Comparison of ENCODE assay signal across 24 cellular contexts in the genomic region with DNA sequence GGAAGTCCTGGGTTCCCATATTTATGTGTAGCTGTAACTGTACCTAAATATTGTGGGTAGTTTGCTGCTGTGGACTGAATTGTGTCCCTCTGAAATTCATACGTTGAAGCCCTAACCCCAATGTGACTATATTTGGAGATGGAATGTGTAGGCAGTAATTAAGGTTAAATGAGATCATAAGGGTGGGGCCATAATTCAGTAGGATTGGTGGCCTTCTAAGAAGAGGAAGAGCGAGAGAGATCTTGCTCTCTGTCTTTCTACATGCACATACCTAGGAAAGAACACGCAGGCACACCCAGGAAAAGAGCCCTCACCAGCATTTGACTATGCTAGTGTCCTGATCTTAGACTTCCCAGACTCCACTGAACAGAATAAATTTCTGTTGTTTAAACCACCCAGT.
"Had no signal": no experiment of that assay in that cellular context is flagged by ENCODE, and none has a peak within 500 bp of the region (broad histone marks: within the 10 kb centered on the region; RNA-seq: fewer than 3 reads in every experiment).

No MANE protein-coding gene starts in this region.

- DNase-seq: colonic mucosa; cortex of kidney; dermis blood vessel endothelial cell; dorsolateral prefrontal cortex; effector CD4-positive, alpha-beta T cell; effector CD8-positive, alpha-beta T cell; effector memory CD4-positive, alpha-beta T cell; effector memory CD8-positive, alpha-beta T cell; endodermal cell; erythroblast; esophagus squamous epithelium; foreskin fibroblast; foreskin melanocyte; gastrocnemius medialis; glutamatergic neuron; head of caudate nucleus; heart left ventricle; heart right ventricle had no signal

- H3K4me3 ChIP-seq: colonic mucosa, coronary artery, dorsolateral prefrontal cortex, esophagus muscularis mucosa, esophagus squamous epithelium, gastrocnemius medialis, gastroesophageal sphincter, heart left ventricle, heart right ventricle had no signal

- H3K4me1 Mint-ChIP-seq: endodermal cell had no signal

- H3K27me3 Mint-ChIP-seq: dendritic cell treated with granulocyte-macrophage colony-stimulating factor and Interleukin-4, amounts not matched to agents 40 ng/mL and 50 ng/mL, for 4 days had no signal

- ATAC-seq: effector memory CD8-positive, alpha-beta T cell; foreskin keratinocyte; gastrocnemius medialis; gastroesophageal sphincter; heart left ventricle; heart right ventricle had no signal

- H3K4me1 ChIP-seq: colonic mucosa, esophagus muscularis mucosa, gastrocnemius medialis, gastroesophageal sphincter, heart left ventricle, heart right ventricle had no signal

- H3K27ac Mint-ChIP-seq: dendritic cell treated with granulocyte-macrophage colony-stimulating factor and Interleukin-4, amounts not matched to agents 40 ng/mL and 50 ng/mL, for 4 days; effector memory CD8-positive, alpha-beta T cell; endodermal cell had no signal

- H3K27ac ChIP-seq: colonic mucosa, coronary artery, dorsolateral prefrontal cortex, epithelial cell of prostate, esophagus muscularis mucosa, esophagus squamous epithelium, foreskin keratinocyte, gastrocnemius medialis, gastroesophageal sphincter, heart left ventricle, heart right ventricle had no signal

- H3K27me3 ChIP-seq: colonic mucosa, dorsolateral prefrontal cortex, esophagus muscularis mucosa, esophagus squamous epithelium, foreskin keratinocyte, gastrocnemius medialis, gastroesophageal sphincter, heart left ventricle had no signal

- H3K9me3 Mint-ChIP-seq: effector memory CD8-positive, alpha-beta T cell had no signal

- H3K36me3 ChIP-seq: colonic mucosa, esophagus muscularis mucosa, esophagus squamous epithelium, gastrocnemius medialis, gastroesophageal sphincter, heart left ventricle, heart right ventricle had no signal

- H3K9me3 ChIP-seq: colonic mucosa, esophagus muscularis mucosa, esophagus squamous epithelium, gastrocnemius medialis, gastroesophageal sphincter, heart left ventricle, heart right ventricle had no signal

- H3K4me3 Mint-ChIP-seq: dendritic cell treated with granulocyte-macrophage colony-stimulating factor and Interleukin-4, amounts not matched to agents 40 ng/mL and 50 ng/mL, for 4 days; effector memory CD8-positive, alpha-beta T cell; endodermal cell had no signal
